ENCODE assay signal across 9 cellular contexts in genomic region chr6:158131926-158132325, GRCh38. TPM values are rescaled to one million over a fixed set of nuclear protein-coding genes. Genes with fewer than 3 reads are reported as not detected.
DNase-seq lines count a peak whose midpoint lies in the region; ATAC-seq, FAIRE-seq and TF ChIP-seq lines count a peak whose summit lies in the region.
"Had no signal": no experiment of that assay in that cellular context is flagged by ENCODE, and none has a peak within 500 bp of the region (broad histone marks: within the 10 kb centered on the region; RNA-seq: fewer than 3 reads in every experiment).

No MANE protein-coding gene starts in this region.

- CTCF ChIA-PET in HEK293T (lab: Yijun Ruan, JAX) = no interaction called here

- peak; percentile 17 for FAIRE-seq in RCC 7860 (lab: Jason Lieb, UNC)

- DNase-seq in D341Med (ENCODE audit: low spot score) = peak; percentile 60
- peak; percentile 65 for DNase-seq in HEK293T (ENCODE audit: extremely low spot score)
- DNase-seq in RCC 7860 (ENCODE audit: low spot score) = peak; percentile 17
- DNase-seq in foreskin keratinocyte = no peak
- DNase-seq in GM03348 (ENCODE audit: low spot score) = no peak
- DNase-seq in right cardiac atrium = no peak

- peak; percentile 71 for TF ChIP-seq CTCF in foreskin keratinocyte (conservative IDR thresholded peaks at IDR 0.05)

- H3K27me3 ChIP-seq in foreskin keratinocyte = no peaks in the 10 kb centered on the region
- no peaks in the 10 kb centered on the region for H3K27me3 ChIP-seq in right cardiac atrium (ENCODE audit: control insufficient read depth, insufficient read depth)

- no peaks in the 10 kb centered on the region for H3K9me3 ChIP-seq in right cardiac atrium (ENCODE audit: control insufficient read depth, low read length)

- intact Hi-C loops in right cardiac atrium (cut with DNase I) = no loop called here

- WGBS in right cardiac atrium = 54% methylated on average over 1 of the region's 1 CpG

- POLR2A ChIA-PET in HEK293T (lab: Yijun Ruan, JAX) = interaction anchor here (0.7 kb wide), 1 partner anchor 28 kb away, joined by 3 read pairs; no protein-coding TSS in a partner anchor

- no peak overlapping the region for H3K27ac ChIP-seq in foreskin keratinocyte
- no peak overlapping the region for H3K27ac ChIP-seq in right cardiac atrium (ENCODE audit: low read length)

- peak; percentile 72 for ATAC-seq in foreskin keratinocyte
- ATAC-seq in HG02623 (IDR thresholded peaks at IDR 0.05; ENCODE audit: unreplicated experiment) = no peak
- no peak for ATAC-seq in GM18870 (IDR thresholded peaks at IDR 0.05; ENCODE audit: unreplicated experiment)
- no peak for ATAC-seq in right cardiac atrium

- H3K4me1 ChIP-seq in foreskin keratinocyte (no peaks in the 10 kb centered on the region), right cardiac atrium (ENCODE audit: control insufficient read depth, insufficient read depth, low read length) (no peaks in the 10 kb centered on the region)

- no peak overlapping the region for H3K4me3 ChIP-seq in right cardiac atrium (ENCODE audit: low read length)
- H3K4me3 ChIP-seq: lung had no signal

TF ChIP-seq in HEK293T, 16 proteins besides CTCF, POLR2A, EP300 and RAD21:
- TF ChIP-seq CTBP1 (IDR thresholded peaks at IDR 0.05; ENCODE audit: borderline replicate concordance) = no peak
- TF ChIP-seq TARDBP (IDR thresholded peaks at IDR 0.05) = no peak
- TF ChIP-seq LEF1 (IDR thresholded peaks at IDR 0.05; ENCODE audit: borderline replicate concordance) = no peak
- no peak for TF ChIP-seq SUZ12 (IDR thresholded peaks at IDR 0.05)
- no peak for TF ChIP-seq FOXA1 (IDR thresholded peaks at IDR 0.05)
- TF ChIP-seq NFRKB (IDR thresholded peaks at IDR 0.05) = no peak
- no peak for TF ChIP-seq ELF4 (IDR thresholded peaks at IDR 0.05)
- no peak for TF ChIP-seq ARNT (IDR thresholded peaks at IDR 0.05)
- TF ChIP-seq FOXM1 (IDR thresholded peaks at IDR 0.05; ENCODE audit: borderline replicate concordance) = no peak
- TF ChIP-seq BHLHE40 (IDR thresholded peaks at IDR 0.05; ENCODE audit: borderline replicate concordance) = no peak

RNA-seq across cellular contexts. Expression of gene SERAC1, which starts 36.1 kb away (rescaled TPM):
- total RNA-seq in foreskin keratinocyte (5.3 and 5.8 TPM in 2 replicates), right cardiac atrium (1 to 10 TPM; 4.5 to 7.0 (median 5.7) TPM)
- polyA plus RNA-seq in foreskin keratinocyte (2.3 and 2.6 TPM in 2 replicates), right cardiac atrium (3.1 TPM)

RNA-seq across cellular contexts. Expression of gene GTF2H5, which starts 36.2 kb away (rescaled TPM):
- 24.8 and 28.1 TPM in 2 replicates for total RNA-seq in foreskin keratinocyte
- 42.1 and 42.7 TPM in 2 replicates for polyA plus RNA-seq in foreskin keratinocyte
- total RNA-seq in right cardiac atrium = 10 to 100 TPM; 22.4 to 33.2 (median 27.3) TPM
- polyA plus RNA-seq in right cardiac atrium = 11.7 TPM

Comparison
In these comparisons a context has a peak if more than half of its experiments do, and no peak if none do; other contexts are left out.
1. DNase-seq: peak in D341Med (single experiment), HEK293T (single experiment) and RCC 7860 (single experiment); none in foreskin keratinocyte (0 of 2), GM03348 (single experiment) and right cardiac atrium (0 of 3).